In genomic region chr10:110376021-110376773, GRCh38 we compare ENCODE assay signal across 13 cellular contexts.
A peak's percentile ranks its signal among the peaks of the same experiment; 100 is the strongest.
DNase-seq lines count a peak whose midpoint lies in the region; ATAC-seq, FAIRE-seq and TF ChIP-seq lines count a peak whose summit lies in the region.
"Had no signal": no experiment of that assay in that cellular context is flagged by ENCODE, and none has a peak within 500 bp of the region (broad histone marks: within the 10 kb centered on the region; RNA-seq: fewer than 3 reads in every experiment).

No MANE protein-coding gene starts in this region.

- POLR2A ChIA-PET in Caco-2 (lab: Charles Lee), result no interaction called here

- H3K4me3 Mint-ChIP-seq in Caco-2 (ENCODE audit: unreplicated experiment) (no peak overlapping the region), nephron (no peak overlapping the region)
- H3K4me3 Mint-ChIP-seq: B cell had no signal

- no peaks in the 10 kb centered on the region for H3K36me3 ChIP-seq in Caco-2 (ENCODE audit: control insufficient read depth, insufficient read depth, low read length)
- H3K36me3 ChIP-seq in heart right ventricle, result no peaks in the 10 kb centered on the region
- H3K36me3 ChIP-seq: brain microvascular endothelial cell had no signal

- TF ChIP-seq CTCF in Caco-2 (IDR thresholded peaks at IDR 0.05; ENCODE audit: insufficient read depth in 1 of 2, low read depth in 1 of 2, low read length in 1 of 2, severe bottlenecking in 1 of 2, unreplicated experiment in 1 of 2) (no peak), heart right ventricle (IDR thresholded peaks at IDR 0.05) (peak in 1 of 9 donors; percentile 11), nephron (IDR thresholded peaks at IDR 0.05; ENCODE audit: unreplicated experiment in 3 of 3) (no peak)

- BruUV-seq in Caco-2 (replicated peaks; lab: Mats Ljungman, UMichigan), result no TSS peak

- WGBS in heart right ventricle, 2 donors, result 50 to 58% methylated on average over 21 of the region's 21 CpGs

- H3K36me3 Mint-ChIP-seq in Caco-2 (ENCODE audit: insufficient read depth, unreplicated experiment) (no peaks in the 10 kb centered on the region), nephron (ENCODE audit: low read depth) (no peaks in the 10 kb centered on the region)

- H3K27ac Mint-ChIP-seq in Caco-2 (ENCODE audit: unreplicated experiment) (peak overlapping the region; percentile 68), nephron (peak overlapping the region; percentile 17 to 83 (median 71))
- H3K27ac Mint-ChIP-seq: B cell had no signal

- ATAC-seq in heart right ventricle (peak; percentile 72 to 91 (median 82)), HG03025 (IDR thresholded peaks at IDR 0.05; ENCODE audit: low FRiP score, unreplicated experiment) (no peak)

- intact Hi-C loops in Caco-2 (cut with micrococcal nuclease; ENCODE audit: unreplicated experiment) (no loop called here), heart right ventricle (cut with DNase I) (no loop called here)

- no peak for FAIRE-seq in frontal cortex (lab: Jason Lieb, UNC)

- CTCF ChIA-PET in Caco-2 (lab: Charles Lee), result no interaction called here

- H3K9me3 ChIP-seq in Caco-2 (no peaks in the 10 kb centered on the region), heart right ventricle (no peaks in the 10 kb centered on the region)

- peak overlapping the region; percentile 1 to 77 (median 60) for H3K27ac ChIP-seq in heart right ventricle
- H3K27ac ChIP-seq: brain microvascular endothelial cell, VCaP had no signal

- H3K9me3 Mint-ChIP-seq in Caco-2 (ENCODE audit: unreplicated experiment) (no peaks in the 10 kb centered on the region), nephron (no peaks in the 10 kb centered on the region)

- H3K27me3 Mint-ChIP-seq in Caco-2 (ENCODE audit: insufficient read depth, unreplicated experiment) (no peaks in the 10 kb centered on the region), nephron (ENCODE audit: low read depth) (peaks cover 25% of the 10 kb centered on the region)

- DNase-seq in Caco-2 (no peak), RPMI7951 (ENCODE audit: low read depth) (peak; percentile 80), heart right ventricle (peak; percentile 53 to 61), middle frontal gyrus (ENCODE audit: extremely low spot score, low spot score) (no peak), frontal cortex (ENCODE audit: low spot score in 2 of 2) (no peak), NCI-H128 (lab: John Stamatoyannopoulos, UW; ENCODE audit: unreplicated experiment) (no peak)
- DNase-seq: activated T-cell treated with anti-CD3 and anti-CD28 coated beads, Interleukin-2, amount 50 U/mL, for 1 hour; brain microvascular endothelial cell; hypothalamus had no signal

- H3K4me3 ChIP-seq in Caco-2 (ENCODE audit: low read depth, low read length) (no peak overlapping the region), heart right ventricle (no peak overlapping the region)

- H3K27me3 ChIP-seq in Caco-2 (replicated peaks; ENCODE audit: control insufficient read depth, insufficient read depth, low read length) (no peaks in the 10 kb centered on the region), heart right ventricle (no peaks in the 10 kb centered on the region)
- H3K27me3 ChIP-seq: brain microvascular endothelial cell had no signal

- H3K4me1 Mint-ChIP-seq in Caco-2 (ENCODE audit: low read depth, unreplicated experiment) (peaks cover 22% of the 10 kb centered on the region), nephron (peaks cover 19% of the 10 kb centered on the region)

- H3K4me1 ChIP-seq in Caco-2 (peaks cover 31% of the 10 kb centered on the region), heart right ventricle (peaks cover 3 to 31% (median 8%) of the 10 kb centered on the region in 9 donors)

Comparison
In these comparisons a context has a peak if more than half of its experiments do, and no peak if none do; other contexts are left out.
1. DNase-seq: peak in RPMI7951 (single experiment) and heart right ventricle (2 of 2); none in Caco-2 (0 of 2), middle frontal gyrus (single experiment), frontal cortex (0 of 2) and NCI-H128 (single experiment).